ENCODE assay signal across 8 cellular contexts in the genomic region with DNA sequence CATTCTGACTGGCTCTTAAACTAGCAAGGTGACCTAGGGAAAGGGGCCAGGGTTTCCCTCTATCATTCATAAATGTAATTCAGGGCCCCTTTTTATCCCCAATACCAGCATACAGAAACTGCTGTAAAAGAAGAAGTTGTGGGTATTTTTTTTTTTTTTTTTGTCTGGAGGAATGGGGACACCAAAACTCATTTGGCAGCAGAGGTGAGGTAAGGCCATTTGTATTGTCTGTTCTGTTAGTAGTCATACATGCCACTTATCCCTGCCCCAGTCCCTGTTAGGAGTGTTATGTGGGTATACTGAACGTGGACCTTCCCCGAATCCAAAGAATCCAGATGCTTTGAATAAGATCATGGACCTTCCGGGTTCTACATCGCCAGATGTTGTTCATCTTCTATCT. TPM values are rescaled to one million over a fixed set of nuclear protein-coding genes. Genes with fewer than 3 reads are reported as not detected.
DNase-seq lines count a peak whose midpoint lies in the region; ATAC-seq and TF ChIP-seq lines count a peak whose summit lies in the region.

No MANE protein-coding gene starts in this region.

- H3K79me2 ChIP-seq in osteoblast (ENCODE audit: insufficient read depth, low read length), result peaks cover 96% of the 10 kb centered on the region

- no peak overlapping the region for H2AFZ ChIP-seq in osteoblast (ENCODE audit: low read length)

- no peak overlapping the region for H3K4me3 ChIP-seq in effector memory CD4-positive, alpha-beta T cell (ENCODE audit: insufficient read depth, low read depth, low read length, poor library complexity, severe bottlenecking)
- H3K4me3 ChIP-seq in osteoblast (ENCODE audit: insufficient read depth, low read length), result peak overlapping the region; percentile 97

- no peak for TF ChIP-seq CTCF in osteoblast (IDR thresholded peaks at IDR 0.05; ENCODE audit: extremely low read depth, low read depth, low read length)

- ATAC-seq in HG02798 (IDR thresholded peaks at IDR 0.05; ENCODE audit: poor library complexity, unreplicated experiment) (no peak), HG03460 (IDR thresholded peaks at IDR 0.05; ENCODE audit: unreplicated experiment) (no peak)

- peaks cover 19% of the 10 kb centered on the region for H3K4me1 ChIP-seq in effector memory CD4-positive, alpha-beta T cell (ENCODE audit: control insufficient read depth, insufficient read depth, low read length, poor library complexity, severe bottlenecking)
- H3K4me1 ChIP-seq in osteoblast (ENCODE audit: insufficient read depth, low read length), result peaks cover 49% of the 10 kb centered on the region

- H4K20me1 ChIP-seq in osteoblast (ENCODE audit: insufficient read depth, low read length), result peaks cover 60% of the 10 kb centered on the region

- H3K9me3 ChIP-seq in effector memory CD4-positive, alpha-beta T cell (ENCODE audit: control insufficient read depth, low read length), result no peaks in the 10 kb centered on the region
- H3K9me3 ChIP-seq in osteoblast (ENCODE audit: low read depth, low read length), result no peaks in the 10 kb centered on the region

- peak; percentile 16 for DNase-seq in ELR (ENCODE audit: low read depth)
- peak; percentile 27 for DNase-seq in NOMO-1 treated with dmso at 0.1 percent for 144 hours (lab: John Stamatoyannopoulos, UW; ENCODE audit: unreplicated experiment)
- DNase-seq in effector memory CD4-positive, alpha-beta T cell, result no peak
- no peak for DNase-seq in osteoblast (ENCODE audit: insufficient read length, low spot score, missing footprints)
- no peak for DNase-seq in NCI-H187 treated with DMSO at 0.1 percent for 48 hours (lab: John Stamatoyannopoulos, UW)
- DNase-seq in activated CD8-positive, alpha-beta memory T cell treated with anti-CD3 and anti-CD28 coated beads for 24 hours, result no peak

- H3K27ac ChIP-seq in effector memory CD4-positive, alpha-beta T cell (ENCODE audit: insufficient read depth, low read length, poor library complexity, severe bottlenecking), result peak overlapping the region; percentile 92
- H3K27ac ChIP-seq in osteoblast (ENCODE audit: low read depth, low read length), result peak overlapping the region; percentile 91

- H3K4me2 ChIP-seq in osteoblast (ENCODE audit: insufficient read depth, low read length), result peak overlapping the region; percentile 93

- no peaks in the 10 kb centered on the region for H3K36me3 ChIP-seq in effector memory CD4-positive, alpha-beta T cell (ENCODE audit: control insufficient read depth, insufficient read depth, low read length)
- peaks cover 6% of the 10 kb centered on the region for H3K36me3 ChIP-seq in osteoblast (ENCODE audit: insufficient read depth, low read length)

- no peaks in the 10 kb centered on the region for H3K27me3 ChIP-seq in effector memory CD4-positive, alpha-beta T cell (replicated peaks; ENCODE audit: control insufficient read depth, insufficient read depth, low read length, poor library complexity, severe bottlenecking)
- no peaks in the 10 kb centered on the region for H3K27me3 ChIP-seq in osteoblast (ENCODE audit: insufficient read depth, low read length)

RNA-seq across cellular contexts. Expression of a gene that starts 1.7 kb away (rescaled TPM):
- 394 and 418 TPM in 2 replicates for total RNA-seq in osteoblast

RNA-seq across cellular contexts. Expression of a gene that starts 1.9 kb away (rescaled TPM):
- 1,414 and 1,418 TPM in 2 replicates for total RNA-seq in osteoblast

RNA-seq across cellular contexts. Expression of a gene that starts 38.7 kb away (rescaled TPM):
- total RNA-seq in osteoblast, result 41.3 and 44.5 TPM in 2 replicates

Comparison
In these comparisons a context has a peak if more than half of its experiments do, and no peak if none do; other contexts are left out.
1. DNase-seq: peak in ELR (single experiment) and NOMO-1 treated with dmso at 0.1 percent for 144 hours (single experiment); none in effector memory CD4-positive, alpha-beta T cell (0 of 3), osteoblast (single experiment), NCI-H187 treated with DMSO at 0.1 percent for 48 hours (single experiment) and activated CD8-positive, alpha-beta memory T cell treated with anti-CD3 and anti-CD28 coated beads for 24 hours (single experiment).